Comparison of ENCODE assay signal across 15 cellular contexts in genomic region chr1:64984737-64985136, GRCh38. TPM values are rescaled to one million over a fixed set of nuclear protein-coding genes. Genes with fewer than 3 reads are reported as not detected.
A peak's percentile ranks its signal among the peaks of the same experiment; 100 is the strongest.
DNase-seq lines count a peak whose midpoint lies in the region; TF ChIP-seq lines count a peak whose summit lies in the region.
"Had no signal": no experiment of that assay in that cellular context is flagged by ENCODE, and none has a peak within 500 bp of the region (broad histone marks: within the 10 kb centered on the region; RNA-seq: fewer than 3 reads in every experiment).

No MANE protein-coding gene starts in this region.

- H3K4me3 Mint-ChIP-seq in Caco-2 (ENCODE audit: unreplicated experiment): no peak overlapping the region
- no peak overlapping the region for H3K4me3 Mint-ChIP-seq in glutamatergic neuron (ENCODE audit: unreplicated experiment)
- H3K4me3 Mint-ChIP-seq: B cell; CD14-positive monocyte; CD8-positive, alpha-beta memory T cell; H9 had no signal

- no peak overlapping the region for H3K4me2 ChIP-seq in mesendoderm (ENCODE audit: low read length)

- CTCF ChIA-PET in Caco-2 (lab: Charles Lee): interaction anchor here (1.0 kb wide), 1 partner anchor 1083 kb away, joined by 5 read pairs; no protein-coding TSS in a partner anchor

- H4K5ac ChIP-seq in mesendoderm (ENCODE audit: low read length): no peak overlapping the region

- no peak overlapping the region for H3K56ac ChIP-seq in mesendoderm (ENCODE audit: low read length)

- H3K9me3 Mint-ChIP-seq in Caco-2 (ENCODE audit: unreplicated experiment): no peaks in the 10 kb centered on the region
- peaks cover 4% of the 10 kb centered on the region for H3K9me3 Mint-ChIP-seq in glutamatergic neuron (ENCODE audit: unreplicated experiment)
- H3K9me3 Mint-ChIP-seq: CD8-positive, alpha-beta memory T cell; H9 had no signal

- H3K18ac ChIP-seq in mesendoderm (ENCODE audit: low read length): no peak overlapping the region

- no peaks in the 10 kb centered on the region for H3K79me2 ChIP-seq in mesendoderm (ENCODE audit: control insufficient read depth, insufficient read depth, low read length)

- no peaks in the 10 kb centered on the region for H3K79me1 ChIP-seq in mesendoderm (ENCODE audit: low read length)

- H3K9ac ChIP-seq in mesendoderm (ENCODE audit: low read length): no peak overlapping the region

- H3K4ac ChIP-seq in mesendoderm (ENCODE audit: low read depth, low read length): no peak overlapping the region

- no peaks in the 10 kb centered on the region for H3K27me3 Mint-ChIP-seq in Caco-2 (ENCODE audit: insufficient read depth, unreplicated experiment)
- H3K27me3 Mint-ChIP-seq in glutamatergic neuron (ENCODE audit: unreplicated experiment): no peaks in the 10 kb centered on the region
- H3K27me3 Mint-ChIP-seq: B cell; CD8-positive, alpha-beta memory T cell had no signal

- WGBS in mesendoderm (ENCODE audit: extremely low coverage, insufficient coverage, low lambda C conversion rate): no CpG with 5 or more reads among the region's 3 CpGs

- no peak overlapping the region for H2BK5ac ChIP-seq in mesendoderm (ENCODE audit: low read length)

- H3K4me1 Mint-ChIP-seq in Caco-2 (ENCODE audit: low read depth, unreplicated experiment) (peaks cover 37% of the 10 kb centered on the region), glutamatergic neuron (ENCODE audit: low read depth, unreplicated experiment) (no peaks in the 10 kb centered on the region)

- H3K36me3 ChIP-seq in Caco-2 (ENCODE audit: control insufficient read depth, insufficient read depth, low read length): no peaks in the 10 kb centered on the region
- no peaks in the 10 kb centered on the region for H3K36me3 ChIP-seq in neutrophil
- no peaks in the 10 kb centered on the region for H3K36me3 ChIP-seq in mesendoderm (ENCODE audit: control insufficient read depth, insufficient read depth, low read length)

- H2BK15ac ChIP-seq in mesendoderm (replicated peaks; ENCODE audit: low read depth): no peak overlapping the region

- intact Hi-C loops in Caco-2 (cut with micrococcal nuclease; ENCODE audit: unreplicated experiment): loop anchor here (5.0 kb wide), 1 partner anchor 58 kb away; no protein-coding TSS in a partner anchor

- H3K9me3 ChIP-seq in Caco-2 (no peaks in the 10 kb centered on the region), neutrophil (no peaks in the 10 kb centered on the region)

- H3K27ac Mint-ChIP-seq in Caco-2 (ENCODE audit: unreplicated experiment) (peak overlapping the region; percentile 85), glutamatergic neuron (ENCODE audit: unreplicated experiment) (no peak overlapping the region)
- H3K27ac Mint-ChIP-seq: B cell, H9 had no signal

- no peaks in the 10 kb centered on the region for H3K36me3 Mint-ChIP-seq in Caco-2 (ENCODE audit: insufficient read depth, unreplicated experiment)
- no peaks in the 10 kb centered on the region for H3K36me3 Mint-ChIP-seq in glutamatergic neuron (ENCODE audit: unreplicated experiment)

- H3K4me1 ChIP-seq in Caco-2 (peaks cover 42% of the 10 kb centered on the region), neutrophil (ENCODE audit: control insufficient read depth in 1 of 2, insufficient read depth in 1 of 2, low read depth in 1 of 2, low read length in 1 of 2) (peaks cover 9 to 14% of the 10 kb centered on the region in 2 experiments), mesendoderm (ENCODE audit: control insufficient read depth, low read depth, low read length) (no peaks in the 10 kb centered on the region)

- H3K27me3 ChIP-seq in Caco-2 (replicated peaks; ENCODE audit: control insufficient read depth, insufficient read depth, low read length) (no peaks in the 10 kb centered on the region), neutrophil (no peaks in the 10 kb centered on the region), mesendoderm (ENCODE audit: insufficient read depth, low read length, poor library complexity) (no peaks in the 10 kb centered on the region)

- no TSS peak for BruUV-seq in Caco-2 (replicated peaks; lab: Mats Ljungman, UMichigan)

- DNase-seq in A172 (ENCODE audit: low spot score): peak; percentile 23
- DNase-seq in Caco-2: no peak
- DNase-seq in RPMI7951 (ENCODE audit: low read depth): peak; percentile 81
- DNase-seq in glutamatergic neuron: no peak
- DNase-seq in HPDE6-E6E7 (ENCODE audit: extremely low spot score): no peak
- DNase-seq in HUDEP-2 (lab: John Stamatoyannopoulos, UW; ENCODE audit: unreplicated experiment in 76 of 76): no peak
- DNase-seq in mesendoderm: no peak
- DNase-seq: 8988T; CD8-positive, alpha-beta memory T cell; DMS 273 treated with DMSO at 0.1 percent for 48 hours; GOT3; H9 had no signal

- H3K23ac ChIP-seq in mesendoderm (ENCODE audit: low read length): no peak overlapping the region

- H3K4me3 ChIP-seq in Caco-2 (ENCODE audit: low read depth, low read length) (no peak overlapping the region), neutrophil (ENCODE audit: low read depth in 1 of 2, low read length in 1 of 2) (no peak overlapping the region), mesendoderm (ENCODE audit: low read length) (no peak overlapping the region)

- no peak overlapping the region for H2AK5ac ChIP-seq in mesendoderm (ENCODE audit: low read length)

- no peak for TF ChIP-seq CTCF in Caco-2 (IDR thresholded peaks at IDR 0.05; ENCODE audit: insufficient read depth in 1 of 2, low read depth in 1 of 2, low read length in 1 of 2, severe bottlenecking in 1 of 2, unreplicated experiment in 1 of 2)
- TF ChIP-seq CTCF in neutrophil (IDR thresholded peaks at IDR 0.05): no peak
- no peak for TF ChIP-seq CTCF in glutamatergic neuron (IDR thresholded peaks at IDR 0.05; ENCODE audit: partially characterized antibody, unreplicated experiment)

- H2BK120ac ChIP-seq in mesendoderm (ENCODE audit: low read depth, low read length): no peak overlapping the region

- H4K8ac ChIP-seq in mesendoderm (ENCODE audit: low read depth, low read length): no peak overlapping the region

- H3K27ac ChIP-seq in neutrophil: peak overlapping the region; percentile 3
- no peak overlapping the region for H3K27ac ChIP-seq in mesendoderm (ENCODE audit: low read depth, low read length)

- POLR2A ChIA-PET in Caco-2 (lab: Charles Lee): no interaction called here

RNA-seq across cellular contexts. Expression of gene JAK1, which starts 18.4 kb away (rescaled TPM):
- 61.4 and 70.5 TPM in 2 replicates for total RNA-seq in A172 (2014; rRNA removed; shearing (Covaris generic))
- total RNA-seq in Caco-2 (2022): 35.5 and 35.7 TPM in 2 replicates
- 59.0 and 72.1 TPM in 2 replicates for total RNA-seq in RPMI7951 (2014; rRNA removed; shearing (Covaris generic))
- 16.9 TPM for total RNA-seq in glutamatergic neuron (ENCODE audit: unreplicated experiment)
- 9.6 TPM for polyA plus RNA-seq in mesendoderm (2013, experiment 1 of 2)
- polyA plus RNA-seq in mesendoderm (2013, experiment 2 of 2): 10.0 TPM

Comparison
In these comparisons a context has a peak if more than half of its experiments do, and no peak if none do; other contexts are left out.
1. DNase-seq: peak in A172 (single experiment) and RPMI7951 (single experiment); none in Caco-2 (0 of 2), glutamatergic neuron (single experiment), HPDE6-E6E7 (single experiment), HUDEP-2 (0 of 76) and mesendoderm (single experiment).